24 cellular contexts compared by ENCODE assay signal in genomic region chr1:215983680-215984079, GRCh38.
DNase-seq lines count a peak whose midpoint lies in the region; ATAC-seq, FAIRE-seq and TF ChIP-seq lines count a peak whose summit lies in the region.
"Had no signal": no experiment of that assay in that cellular context is flagged by ENCODE, and none has a peak within 500 bp of the region (broad histone marks: within the 10 kb centered on the region; RNA-seq: fewer than 3 reads in every experiment).

No MANE protein-coding gene starts in this region.

- ATAC-seq in K562 (no peak), HG02885 (IDR thresholded peaks at IDR 0.05; ENCODE audit: poor library complexity, unreplicated experiment) (no peak)
- ATAC-seq: A549; CD8-positive, alpha-beta T cell; GM12878 had no signal

- H3K23ac ChIP-seq in mesenchymal stem cell (ENCODE audit: low read length in 2 of 2), result no peak overlapping the region

- H3K4me3 ChIP-seq in K562 (no peak overlapping the region), mesenchymal stem cell (ENCODE audit: insufficient read depth in 1 of 2, low read depth in 1 of 2, low read length in 2 of 2) (no peak overlapping the region)
- H3K4me3 ChIP-seq: A549; BLaER1 treated with 17β-estradiol and CSF1 and Interleukin-3, amounts not matched to agents 10 nM and 100 nM; GM12878 had no signal

- H2AK5ac ChIP-seq in mesenchymal stem cell (ENCODE audit: low read length, severe bottlenecking), result no peak overlapping the region

- no peak for TF ChIP-seq EP300 in K562 (IDR thresholded peaks at IDR 0.05; ENCODE audit: low read length)

- H3K9me1 ChIP-seq in K562 (ENCODE audit: control insufficient read depth, insufficient read depth, low read length), result no peaks in the 10 kb centered on the region

- H3K27ac ChIP-seq in K562 (ENCODE audit: extremely low read depth, low read depth, low read length), result no peak overlapping the region
- no peak overlapping the region for H3K27ac ChIP-seq in mesenchymal stem cell (ENCODE audit: low read length, poor library complexity, severe bottlenecking)
- H3K27ac ChIP-seq: 22Rv1; A549; BLaER1 treated with 17β-estradiol and CSF1 and Interleukin-3, amounts not matched to agents 10 nM and 100 nM; C4-2B had no signal

- no peaks in the 10 kb centered on the region for H3K4me1 ChIP-seq in K562 (replicated peaks in 1 of 2; ENCODE audit: control insufficient read depth in 2 of 2, insufficient read depth in 2 of 2, low read length in 2 of 2)
- H3K4me1 ChIP-seq in mesenchymal stem cell (ENCODE audit: control insufficient read depth, insufficient read depth, low read depth, low read length), result no peaks in the 10 kb centered on the region
- H3K4me1 ChIP-seq: A549; BLaER1 treated with 17β-estradiol and CSF1 and Interleukin-3, amounts not matched to agents 10 nM and 100 nM; Caco-2 had no signal

- H3K18ac ChIP-seq in mesenchymal stem cell (ENCODE audit: low read depth in 1 of 2, low read length in 2 of 2), result no peak overlapping the region

- H2AFZ ChIP-seq in K562 (ENCODE audit: low read depth, low read length) (no peak overlapping the region), mesenchymal stem cell (ENCODE audit: low read depth, low read length) (no peak overlapping the region)

- no peak overlapping the region for H2BK12ac ChIP-seq in mesenchymal stem cell (ENCODE audit: low read length in 2 of 2)

- no peak overlapping the region for H3K14ac ChIP-seq in mesenchymal stem cell (ENCODE audit: low read length in 2 of 2)

- no peak overlapping the region for H3K4ac ChIP-seq in mesenchymal stem cell (ENCODE audit: low read depth in 1 of 2, low read length in 2 of 2)

- H2BK5ac ChIP-seq in mesenchymal stem cell (ENCODE audit: low read depth, low read length, poor library complexity, severe bottlenecking), result no peak overlapping the region

- H3K9ac ChIP-seq in K562 (ENCODE audit: insufficient read depth in 1 of 2, low read depth in 2 of 2, low read length in 2 of 2), result no peak overlapping the region
- no peak overlapping the region for H3K9ac ChIP-seq in mesenchymal stem cell (ENCODE audit: low read length)
- H3K9ac ChIP-seq: BLaER1 treated with 17β-estradiol and CSF1 and Interleukin-3, amounts not matched to agents 10 nM and 100 nM had no signal

- no peaks in the 10 kb centered on the region for H3K79me1 ChIP-seq in mesenchymal stem cell (replicated peaks; ENCODE audit: low read length, poor library complexity, severe bottlenecking)

- CTCF ChIA-PET in K562 (lab: Yijun Ruan, JAX; ENCODE audit: low intra/inter-chr PET ratio), result no interaction called here

- in situ Hi-C loops in K562 (cut with MboI), result no loop called here

- TF ChIP-seq CTCF in K562 (IDR thresholded peaks at IDR 0.05 in 2 of 3, conservative IDR thresholded peaks at IDR 0.05 in 1 of 3; ENCODE audit: insufficient read depth in 2 of 3, low read depth in 1 of 3, low read length in 3 of 3), result no peak

- H4K8ac ChIP-seq in mesenchymal stem cell (ENCODE audit: low read length), result peak overlapping the region; percentile 49

- H2BK120ac ChIP-seq in mesenchymal stem cell (ENCODE audit: low read depth, low read length), result peak overlapping the region; percentile 19

- DNase-seq in NCI-H2196 (lab: John Stamatoyannopoulos, UW; ENCODE audit: unreplicated experiment) (peak; percentile 1), NCI-H2196 treated with DMSO at 0.1 percent for 48 hours (lab: John Stamatoyannopoulos, UW; ENCODE audit: unreplicated experiment) (no peak), K562 (ENCODE audit: extremely low read depth in 1 of 4, low spot score in 3 of 4) (no peak), mesenchymal stem cell (no peak), SIG-M5 (lab: John Stamatoyannopoulos, UW) (no peak), NCI-H82 treated with DMSO at 0.1 percent for 48 hours (lab: John Stamatoyannopoulos, UW; ENCODE audit: unreplicated experiment) (no peak)
- DNase-seq: AML-193; Caco-2; Calu3; CD4-positive, alpha-beta T cell; CD8-positive, alpha-beta T cell; DMS79; DND-41; EL; GDM1 had no signal

- POLR2A ChIA-PET in K562 (lab: Yijun Ruan, JAX), result no interaction called here

- no peak for TF ChIP-seq POLR2A in K562 (conservative IDR thresholded peaks at IDR 0.05)

- H3K27me3 ChIP-seq in K562 (ENCODE audit: control insufficient read depth in 2 of 2, insufficient read depth in 2 of 2, low read length in 2 of 2) (no peaks in the 10 kb centered on the region), mesenchymal stem cell (ENCODE audit: control insufficient read depth in 1 of 2, insufficient read depth in 1 of 2, low read length in 2 of 2) (no peaks in the 10 kb centered on the region)
- H3K27me3 ChIP-seq: BLaER1 treated with 17β-estradiol and CSF1 and Interleukin-3, amounts not matched to agents 10 nM and 100 nM had no signal

- 0% methylated on average over 2 of the region's 2 CpGs for WGBS in K562 (ENCODE audit: insufficient coverage, low coverage, missing lambda C conversion rate)
- WGBS in mesenchymal stem cell, result no CpG with 5 or more reads among the region's 2 CpGs

- H2BK15ac ChIP-seq in mesenchymal stem cell (ENCODE audit: low read depth, poor library complexity, severe bottlenecking), result no peak overlapping the region

- H4K20me1 ChIP-seq in K562 (replicated peaks; ENCODE audit: control insufficient read depth, insufficient read depth, low read length), result no peaks in the 10 kb centered on the region
- H4K20me1 ChIP-seq: BLaER1 treated with 17β-estradiol and CSF1 and Interleukin-3, amounts not matched to agents 10 nM and 100 nM had no signal

- BruUV-seq in K562 (replicated peaks; lab: Mats Ljungman, UMichigan), result no TSS peak

- H4K91ac ChIP-seq in mesenchymal stem cell (ENCODE audit: low read length), result no peak overlapping the region

- intact Hi-C loops in K562 (cut with micrococcal nuclease), result no loop called here

- H3K9me3 ChIP-seq in K562 (replicated peaks; ENCODE audit: control insufficient read depth, insufficient read depth, low read depth, low read length), result no peaks in the 10 kb centered on the region; the same call in 1 of the 2 replicates
- peaks cover 2% of the 10 kb centered on the region for H3K9me3 ChIP-seq in mesenchymal stem cell (ENCODE audit: control insufficient read depth, low read length)
- H3K9me3 ChIP-seq: A549; BLaER1 treated with 17β-estradiol and CSF1 and Interleukin-3, amounts not matched to agents 10 nM and 100 nM; Caco-2 had no signal

- H3K36me3 ChIP-seq in K562 (ENCODE audit: control insufficient read depth, insufficient read depth, low read length) (no peaks in the 10 kb centered on the region), mesenchymal stem cell (ENCODE audit: control insufficient read depth in 1 of 2, insufficient read depth in 2 of 2, low read depth in 1 of 2, low read length in 2 of 2) (no peaks in the 10 kb centered on the region)
- H3K36me3 ChIP-seq: BLaER1 treated with 17β-estradiol and CSF1 and Interleukin-3, amounts not matched to agents 10 nM and 100 nM had no signal

- FAIRE-seq in K562 (lab: Jason Lieb, UNC), result no peak
- FAIRE-seq: A549, D721Med, GM12878, GM12892, GM18507 had no signal

- H3K4me2 ChIP-seq in K562 (ENCODE audit: insufficient read depth, low read length) (no peak overlapping the region), mesenchymal stem cell (ENCODE audit: low read length, poor library complexity, severe bottlenecking) (no peak overlapping the region)
- H3K4me2 ChIP-seq: A549; BLaER1 treated with 17β-estradiol and CSF1 and Interleukin-3, amounts not matched to agents 10 nM and 100 nM had no signal

- no peaks in the 10 kb centered on the region for H3K79me2 ChIP-seq in K562 (ENCODE audit: control insufficient read depth, insufficient read depth, low read length)

- no peak for TF ChIP-seq RAD21 in K562 (CRISPR knock-in tag; conservative IDR thresholded peaks at IDR 0.05 in 1 of 2, IDR thresholded peaks at IDR 0.05 in 1 of 2)

TF ChIP-seq in K562, 482 proteins besides CTCF, POLR2A, EP300 and RAD21 (continues in another document):
- no peak for TF ChIP-seq ETV1 (tag; conservative IDR thresholded peaks at IDR 0.05; ENCODE audit: low read depth)
- TF ChIP-seq ZNF133 (CRISPR knock-in tag; IDR thresholded peaks at IDR 0.05), result no peak
- no peak for TF ChIP-seq ARHGAP35 (IDR thresholded peaks at IDR 0.05; ENCODE audit: partially characterized antibody)
- no peak for TF ChIP-seq ZNF436 (CRISPR knock-in tag; IDR thresholded peaks at IDR 0.05)
- TF ChIP-seq PHB (CRISPR knock-in tag; IDR thresholded peaks at IDR 0.05), result no peak
- TF ChIP-seq RFX7 (CRISPR knock-in tag; IDR thresholded peaks at IDR 0.05), result no peak
- no peak for TF ChIP-seq EZH2 (IDR thresholded peaks at IDR 0.05; ENCODE audit: borderline replicate concordance, low read depth, low read length)
- no peak for TF ChIP-seq ZNF384 (IDR thresholded peaks at IDR 0.05; ENCODE audit: low read depth, low read length)
- no peak for TF ChIP-seq IRF9 (tag; IDR thresholded peaks at IDR 0.05)
- TF ChIP-seq ASH1L (IDR thresholded peaks at IDR 0.05; ENCODE audit: borderline replicate concordance, low read depth, partially characterized antibody), result no peak
- no peak for TF ChIP-seq ZNF778 (CRISPR knock-in tag; IDR thresholded peaks at IDR 0.05)
- no peak for TF ChIP-seq NR2C2 (CRISPR knock-in tag; IDR thresholded peaks at IDR 0.05)
- TF ChIP-seq NR2C2 (tag; IDR thresholded peaks at IDR 0.05), result no peak
- no peak for TF ChIP-seq ZNF395 (CRISPR knock-in tag; IDR thresholded peaks at IDR 0.05)
- TF ChIP-seq PHB2 (IDR thresholded peaks at IDR 0.05; ENCODE audit: low read depth), result no peak
- peak; percentile 56 for TF ChIP-seq NFIC (IDR thresholded peaks at IDR 0.05)
